ENCODE assay signal across 1 cellular context in genomic region chr11:1574256-1575242, GRCh38.
TF ChIP-seq lines count a peak whose summit lies in the region.

No MANE protein-coding gene starts in this region.

TF ChIP-seq in GM12878, 131 proteins besides CTCF, POLR2A, EP300 and RAD21:
- TF ChIP-seq BHLHE40 (IDR thresholded peaks at IDR 0.05; ENCODE audit: borderline replicate concordance in 1 of 2, low read depth in 2 of 2, low read length in 1 of 2) (peak; percentile 15 to 43; a peak in 2 of 4 replicates), SMC3 (IDR thresholded peaks at IDR 0.05; ENCODE audit: borderline replicate concordance, low read length) (peak; percentile 61), IKZF1 (conservative IDR thresholded peaks at IDR 0.05) (0 out of 2 replicates have a peak, but pooled peaks have one; percentile 25), MYB (IDR thresholded peaks at IDR 0.05; ENCODE audit: borderline replicate concordance, low read depth, low read length) (no peak), PRDM15 (CRISPR knock-in tag; IDR thresholded peaks at IDR 0.05) (no peak), SMARCA5 (IDR thresholded peaks at IDR 0.05) (0 out of 2 replicates have a peak, but pooled peaks have one; percentile 22), MXI1 (IDR thresholded peaks at IDR 0.05; ENCODE audit: low read depth, low read length) (0 out of 2 replicates have a peak, but pooled peaks have one; percentile 27), SUZ12 (IDR thresholded peaks at IDR 0.05; ENCODE audit: unreplicated experiment) (peak; percentile 91), ZNF384 (IDR thresholded peaks at IDR 0.05; ENCODE audit: borderline replicate concordance, low read depth, low read length) (no peak), ATF3 (IDR thresholded peaks at IDR 0.05; ENCODE audit: borderline replicate concordance, extremely low read depth, low read depth, low read length) (no peak), POU2F2 (IDR thresholded peaks at IDR 0.05; ENCODE audit: borderline replicate concordance, low read depth, low read length) (0 out of 3 replicates have a peak, but pooled peaks have one; percentile 24), RB1 (IDR thresholded peaks at IDR 0.05; ENCODE audit: borderline replicate concordance) (peak; percentile 56; the same call in 1 of the 2 replicates), MEF2B (IDR thresholded peaks at IDR 0.05; ENCODE audit: partially characterized antibody, poor library complexity, severe bottlenecking) (peak; percentile 75), ZNF217 (IDR thresholded peaks at IDR 0.05) (0 out of 2 replicates have a peak, but pooled peaks have one; percentile 39), BCLAF1 (IDR thresholded peaks at IDR 0.05) (0 out of 2 replicates have a peak, but pooled peaks have one; percentile 34), ESRRA (IDR thresholded peaks at IDR 0.05; ENCODE audit: low read length) (peak; percentile 82; the same call in 1 of the 2 replicates), GABPA (IDR thresholded peaks at IDR 0.05; ENCODE audit: low read depth) (no peak), LARP7 (IDR thresholded peaks at IDR 0.05) (peak; percentile 73), DPF2 (IDR thresholded peaks at IDR 0.05) (peak; percentile 24; the same call in 1 of the 2 replicates), TCF12 (IDR thresholded peaks at IDR 0.05; ENCODE audit: low read depth, low read length) (0 out of 2 replicates have a peak, but pooled peaks have one; percentile 9), GATAD2B (conservative IDR thresholded peaks at IDR 0.05; ENCODE audit: low read depth) (peak; percentile 71)
